Comparison of ENCODE assay signal across 19 cellular contexts in the genomic region with DNA sequence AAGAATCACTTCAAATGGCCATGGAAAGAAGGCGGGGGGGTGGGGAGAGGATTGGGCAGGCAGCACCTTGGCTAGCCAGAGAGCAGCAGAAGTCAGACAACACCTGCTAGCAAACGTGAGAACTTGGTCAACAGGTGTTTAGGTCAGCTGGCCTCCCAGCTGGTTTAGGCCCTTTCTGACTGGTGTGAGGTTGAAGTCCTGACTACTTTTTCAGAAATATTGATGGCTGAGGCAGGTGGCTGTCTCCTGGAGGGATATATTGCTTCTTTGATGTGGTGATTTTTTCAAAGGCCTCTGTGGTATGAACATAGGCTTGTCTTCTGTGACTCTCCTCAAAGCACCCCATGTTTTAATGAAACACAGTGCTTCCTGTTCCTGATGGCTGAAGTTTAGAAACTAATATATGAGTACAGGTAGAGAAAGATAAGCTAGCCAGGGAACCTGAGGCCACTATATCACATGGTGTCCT.
DNase-seq lines count a peak whose midpoint lies in the region; ATAC-seq, FAIRE-seq and TF ChIP-seq lines count a peak whose summit lies in the region.
"Had no signal": no experiment of that assay in that cellular context is flagged by ENCODE, and none has a peak within 500 bp of the region (broad histone marks: within the 10 kb centered on the region; RNA-seq: fewer than 3 reads in every experiment).

No MANE protein-coding gene starts in this region.

- H3K27ac ChIP-seq in DND-41 (ENCODE audit: low read length) (no peak overlapping the region), SJCRH30 (no peak overlapping the region), pancreas (peak overlapping the region; percentile 22 to 73 (median 64)), adrenal gland (no peak overlapping the region)
- H3K27ac ChIP-seq: C4-2B, HL-60 had no signal

- FAIRE-seq in pancreas (lab: Jason Lieb, UNC) = no peak
- FAIRE-seq: HTR-8/SVneo had no signal

- H3K9me3 ChIP-seq in DND-41 (ENCODE audit: insufficient read depth, low read length, severe bottlenecking) (no peaks in the 10 kb centered on the region), SJCRH30 (replicated peaks) (no peaks in the 10 kb centered on the region), pancreas (no peaks in the 10 kb centered on the region), adrenal gland (replicated peaks in 1 of 3) (no peaks in the 10 kb centered on the region)

- H3K4me3 ChIP-seq in DND-41 (ENCODE audit: low read depth in 1 of 2, low read length in 2 of 2) (no peak overlapping the region), SJCRH30 (no peak overlapping the region), pancreas (no peak overlapping the region), adrenal gland (no peak overlapping the region)

- H3K27me3 ChIP-seq in DND-41 (ENCODE audit: insufficient read depth, low read length, poor library complexity) (no peaks in the 10 kb centered on the region), SJCRH30 (no peaks in the 10 kb centered on the region), pancreas (no peaks in the 10 kb centered on the region), adrenal gland (no peaks in the 10 kb centered on the region)

- TF ChIP-seq POLR2A in adrenal gland (IDR thresholded peaks at IDR 0.05) = no peak

- intact Hi-C loops in pancreas (cut with DNase I) = no loop called here
- intact Hi-C loops in adrenal gland (cut with DNase I) = no loop called here

- WGBS in pancreas, 2 donors = 12 to 27% methylated on average over 2 of the region's 2 CpGs
- 59 to 70% (median 63%) methylated on average over 2 of the region's 2 CpGs for WGBS in adrenal gland, 4 donors

- DNase-seq in DND-41 = peak; percentile 54
- DNase-seq in NCI-H1417 treated with DMSO at 0.1 percent for 48 hours (lab: John Stamatoyannopoulos, UW) = peak; percentile 17
- DNase-seq in SJCRH30 = peak; percentile 22 to 62
- peak; percentile 56 to 86 (median 73) for DNase-seq in pancreas
- DNase-seq in NCI-H69 (lab: John Stamatoyannopoulos, UW) = no peak
- no peak for DNase-seq in adrenal gland
- DNase-seq: COR-L47, DMS153, H7, NCI-H1694, NCI-H2107, NCI-H2227 treated with DMSO at 0.1 percent for 48 hours, NCI-H526 had no signal

- H3K79me2 ChIP-seq in DND-41 (ENCODE audit: insufficient read depth, low read length) = no peaks in the 10 kb centered on the region

- no peak overlapping the region for H3K9ac ChIP-seq in DND-41 (ENCODE audit: low read depth, low read length)

- TF ChIP-seq CTCF in DND-41 (IDR thresholded peaks at IDR 0.05; ENCODE audit: borderline replicate concordance, extremely low read depth, low read length, poor library complexity, severe bottlenecking) = no peak
- TF ChIP-seq CTCF in pancreas (IDR thresholded peaks at IDR 0.05) = no peak
- TF ChIP-seq CTCF in adrenal gland (IDR thresholded peaks at IDR 0.05) = no peak

- no peak overlapping the region for H2AFZ ChIP-seq in DND-41 (ENCODE audit: low read depth, low read length)

- no peaks in the 10 kb centered on the region for H4K20me1 ChIP-seq in DND-41 (ENCODE audit: insufficient read depth, low read length)

- ATAC-seq in DND-41 (ENCODE audit: insufficient read depth, low read depth) = peak; percentile 94
- ATAC-seq in pancreas = peak; percentile 92 to 96 (median 94)
- ATAC-seq in HG03378 (IDR thresholded peaks at IDR 0.05; ENCODE audit: unreplicated experiment) = no peak
- ATAC-seq in esophagus mucosa = no peak
- ATAC-seq: Panc1 had no signal

- no peak overlapping the region for H3K4me2 ChIP-seq in DND-41 (ENCODE audit: insufficient read depth, low read length)

- H3K4me1 ChIP-seq in DND-41 (ENCODE audit: insufficient read depth, low read length) (peaks cover 23% of the 10 kb centered on the region), SJCRH30 (peaks cover 9% of the 10 kb centered on the region), pancreas (peaks cover 20 to 26% (median 24%) of the 10 kb centered on the region in 3 donors), adrenal gland (replicated peaks in 1 of 2) (no peaks in the 10 kb centered on the region)

- no peaks in the 10 kb centered on the region for H3K36me3 ChIP-seq in DND-41 (ENCODE audit: insufficient read depth, low read length)
- H3K36me3 ChIP-seq in SJCRH30 = no peaks in the 10 kb centered on the region
- H3K36me3 ChIP-seq in pancreas = no peaks in the 10 kb centered on the region
- H3K36me3 ChIP-seq in adrenal gland (replicated peaks in 1 of 2) = no peaks in the 10 kb centered on the region

Comparison
In these comparisons a context has a peak if more than half of its experiments do, and no peak if none do; other contexts are left out.
1. ATAC-seq: peak in DND-41 (single experiment) and pancreas (4 of 4); none in HG03378 (single experiment) and esophagus mucosa (single experiment).
2. DNase-seq: peak in DND-41 (single experiment), NCI-H1417 treated with DMSO at 0.1 percent for 48 hours (single experiment), SJCRH30 (2 of 2) and pancreas (6 of 6); none in NCI-H69 (single experiment) and adrenal gland (0 of 7).
3. H3K27ac ChIP-seq: peak in pancreas (4 of 4); none in DND-41 (single experiment), SJCRH30 (single experiment) and adrenal gland (0 of 5).